In genomic region chr1:94863297-94863911, GRCh38 we compare ENCODE assay signal across 9 cellular contexts. TPM values are rescaled to one million over a fixed set of nuclear protein-coding genes. Genes with fewer than 3 reads are reported as not detected.
A peak's percentile ranks its signal among the peaks of the same experiment; 100 is the strongest.
DNase-seq lines count a peak whose midpoint lies in the region; ATAC-seq, FAIRE-seq and TF ChIP-seq lines count a peak whose summit lies in the region.
"Had no signal": no experiment of that assay in that cellular context is flagged by ENCODE, and none has a peak within 500 bp of the region (broad histone marks: within the 10 kb centered on the region; RNA-seq: fewer than 3 reads in every experiment).

No MANE protein-coding gene starts in this region.

- no peak for TF ChIP-seq CTCF in mammary epithelial cell (conservative IDR thresholded peaks at IDR 0.05 in 1 of 2, IDR thresholded peaks at IDR 0.05 in 1 of 2; ENCODE audit: extremely low read depth in 1 of 2, insufficient read depth in 1 of 2, low read depth in 1 of 2, low read length in 2 of 2)
- TF ChIP-seq CTCF in HepG2 (CRISPR knock-in tag; IDR thresholded peaks at IDR 0.05) = no peak

- dilution Hi-C loops in mammary epithelial cell (cut with HindIII; ENCODE audit: low sequenced_read_pairs) = loop anchor here (25.0 kb wide), 2 partner anchors 174 to 374 kb away; partner anchors contain the start of gene RWDD3

- ATAC-seq in HepG2 = no peak
- ATAC-seq in GM21576 (IDR thresholded peaks at IDR 0.05; ENCODE audit: unreplicated experiment) = no peak
- ATAC-seq in GM21390 (IDR thresholded peaks at IDR 0.05; ENCODE audit: unreplicated experiment) = no peak

- H2AFZ ChIP-seq in mammary epithelial cell (ENCODE audit: low read depth, low read length) (peak overlapping the region; percentile 64), HepG2 (ENCODE audit: low read length) (no peak overlapping the region)

- no peak for TF ChIP-seq RAD21 in HepG2 (CRISPR knock-in tag; IDR thresholded peaks at IDR 0.05)

- intact Hi-C loops in mammary epithelial cell (cut with micrococcal nuclease) = no loop called here
- intact Hi-C loops in HepG2 (cut with micrococcal nuclease; ENCODE audit: unreplicated experiment) = no loop called here

- H3K4me1 ChIP-seq in mammary epithelial cell (ENCODE audit: insufficient read depth, low read length) = peaks cover 37% of the 10 kb centered on the region
- peaks cover 37% of the 10 kb centered on the region for H3K4me1 ChIP-seq in HepG2 (ENCODE audit: insufficient read depth, low read length)

- FAIRE-seq in HepG2 (lab: Jason Lieb, UNC) = no peak

- POLR2A ChIA-PET in HepG2 (lab: Yijun Ruan, JAX) = interaction anchor here (0.9 kb wide), 1 partner anchor 9 kb away, joined by 3 read pairs; no protein-coding TSS in a partner anchor

- TSS peak; percentile 63 for BruUV-seq in mammary epithelial cell (replicated peaks; lab: Mats Ljungman, UMichigan)
- BruUV-seq in HepG2 (replicated peaks; lab: Mats Ljungman, UMichigan) = no TSS peak

- CTCF ChIA-PET in mammary epithelial cell (lab: Charles Lee; ENCODE audit: low non-redundant PET) (interaction anchor here (0.7 kb wide), 1 partner anchor 686 kb away, joined by 4 read pairs; no protein-coding TSS in a partner anchor), HepG2 (lab: Yijun Ruan, JAX; ENCODE audit: low intra/inter-chr PET ratio, low total read pairs) (no interaction called here)

- no peaks in the 10 kb centered on the region for H3K36me3 ChIP-seq in mammary epithelial cell (ENCODE audit: insufficient read depth, low read length)
- no peaks in the 10 kb centered on the region; a peak in 1 of 5 replicates for H3K36me3 ChIP-seq in HepG2 (replicated peaks in 1 of 2; ENCODE audit: control insufficient read depth in 1 of 2, insufficient read depth in 2 of 2, low read length in 2 of 2)

- peak overlapping the region; percentile 91 for H3K27ac ChIP-seq in mammary epithelial cell (ENCODE audit: insufficient read depth, low read depth, low read length)
- H3K27ac ChIP-seq in HepG2 (ENCODE audit: extremely low read length, insufficient read depth, low read length) = no peak overlapping the region
- peak overlapping the region; percentile 79 for H3K27ac ChIP-seq in temporal lobe (ENCODE audit: low read depth, low read length)

- H3K4me3 ChIP-seq in mammary epithelial cell (replicated peaks in 1 of 3; ENCODE audit: insufficient read depth in 1 of 3, low read depth in 2 of 3, low read length in 3 of 3) (no peak overlapping the region), HepG2 (replicated peaks in 1 of 3; ENCODE audit: insufficient read depth in 1 of 3, low read depth in 2 of 3, low read length in 3 of 3) (no peak overlapping the region)

- 0% methylated on average over 1 of the region's 2 CpGs for WGBS in mammary epithelial cell (ENCODE audit: low coverage, missing lambda C conversion rate)
- 46% methylated on average over 2 of the region's 2 CpGs for WGBS in HepG2 (ENCODE audit: low lambda C conversion rate)

- in situ Hi-C loops in mammary epithelial cell (cut with MboI; ENCODE audit: low sequenced_read_pairs in 2 of 2) = loop anchor here (25.0 kb wide), 1 partner anchor 374 kb away; the partner anchor contains the start of gene RWDD3 (in 2 of the 2)
- in situ Hi-C loops in HepG2 (cut with HindIII; ENCODE audit: extremely low pct_ligation_motif_present, low pct_unique_long_range_greater_than_20kb) = loop anchor here (25.0 kb wide), 1 partner anchor 374 kb away; the partner anchor contains the start of gene RWDD3

- H4K20me1 ChIP-seq in mammary epithelial cell (ENCODE audit: insufficient read depth, low read length) = no peaks in the 10 kb centered on the region
- H4K20me1 ChIP-seq in HepG2 (ENCODE audit: insufficient read depth, low read length) = no peaks in the 10 kb centered on the region

- H3K27me3 ChIP-seq in mammary epithelial cell (ENCODE audit: insufficient read depth, low read length) (no peaks in the 10 kb centered on the region), HepG2 (ENCODE audit: control insufficient read depth in 1 of 2, insufficient read depth in 2 of 2, low read length in 2 of 2) (no peaks in the 10 kb centered on the region)

- no peaks in the 10 kb centered on the region for H3K9me3 ChIP-seq in mammary epithelial cell (replicated peaks; ENCODE audit: insufficient read depth, low read length)
- H3K9me3 ChIP-seq in HepG2 (ENCODE audit: low read length) = no peaks in the 10 kb centered on the region

- H3K9ac ChIP-seq in mammary epithelial cell (ENCODE audit: insufficient read depth, low read length) (peak overlapping the region; percentile 45), HepG2 (ENCODE audit: insufficient read depth, low read depth, low read length) (no peak overlapping the region)

- DNase-seq in M059J (ENCODE audit: low read depth) (peak; percentile 70), mammary epithelial cell (peak; percentile 57), HepG2 (ENCODE audit: low spot score) (no peak), COLO829 (ENCODE audit: low spot score) (no peak), NCI-H1436 (lab: John Stamatoyannopoulos, UW) (no peak)
- DNase-seq: activated CD8-positive, alpha-beta memory T cell treated with anti-CD3 and anti-CD28 coated beads, Interleukin-2, amount 50 U/mL, for 4 hours had no signal

- no peak for TF ChIP-seq EP300 in HepG2 (IDR thresholded peaks at IDR 0.05; ENCODE audit: low read depth in 2 of 2, low read length in 2 of 2)
- TF ChIP-seq EP300 in HepG2 (CRISPR knock-in tag; IDR thresholded peaks at IDR 0.05; ENCODE audit: borderline replicate concordance) = no peak

- no peak for TF ChIP-seq POLR2A in HepG2 (IDR thresholded peaks at IDR 0.05; ENCODE audit: insufficient read depth in 1 of 2, low read depth in 2 of 2, low read length in 2 of 2)

- H3K4me2 ChIP-seq in mammary epithelial cell (ENCODE audit: insufficient read depth, low read depth, low read length) (peak overlapping the region; percentile 67), HepG2 (ENCODE audit: low read depth, low read length) (peak overlapping the region; percentile 4)

- H3K79me2 ChIP-seq in mammary epithelial cell (ENCODE audit: insufficient read depth, low read length) = no peaks in the 10 kb centered on the region
- H3K79me2 ChIP-seq in HepG2 (ENCODE audit: insufficient read depth, low read length) = no peaks in the 10 kb centered on the region

TF ChIP-seq in HepG2, 621 proteins besides CTCF, POLR2A, EP300 and RAD21:
- no peak for TF ChIP-seq ZNF629 (CRISPR knock-in tag; conservative IDR thresholded peaks at IDR 0.05)
- TF ChIP-seq TCF12 (IDR thresholded peaks at IDR 0.05) = no peak
- no peak for TF ChIP-seq TCF12 (CRISPR knock-in tag; IDR thresholded peaks at IDR 0.05)
- no peak for TF ChIP-seq NR2F1 (CRISPR knock-in tag; IDR thresholded peaks at IDR 0.05)
- peak; percentile 20 for TF ChIP-seq ASH2L (IDR thresholded peaks at IDR 0.05; ENCODE audit: insufficient read length, low read depth, low read length)
- no peak for TF ChIP-seq MAFF (IDR thresholded peaks at IDR 0.05; ENCODE audit: low read depth, low read length)
TF ChIP-seq in HepG2: peak in this region for 1.

RNA-seq across cellular contexts. Expression of gene SLC44A3, which starts 43.2 kb away (rescaled TPM):
- 1.4 and 2.8 TPM in 2 replicates for total RNA-seq in M059J (2014; rRNA removed; shearing (Covaris generic))
- total RNA-seq in mammary epithelial cell = 1 to 10 TPM; 5.8 to 6.4 TPM
- 3.6 TPM for polyA plus RNA-seq in mammary epithelial cell
- polyA minus RNA-seq in mammary epithelial cell = 6.0 TPM
- 3.8 and 6.8 TPM in 2 replicates for total RNA-seq in HepG2 (2016; rRNA removed; fragmentation: Illumina TruSeq; extraction: Trizol)
- total RNA-seq in HepG2 (2016; cell fraction: cytosol; rRNA removed; fragmentation: Illumina TruSeq; extraction: Trizol; ENCODE audit: low read depth) = 2.6 and 3.7 TPM in 2 replicates
- total RNA-seq in HepG2 (2016; cell fraction: insoluble cytoplasmic fraction; rRNA removed; fragmentation: Illumina TruSeq; extraction: Trizol) = 3.9 and 7.2 TPM in 2 replicates
- 4.5 and 5.9 TPM in 2 replicates for total RNA-seq in HepG2 (2016; cell fraction: membrane; rRNA removed; fragmentation: Illumina TruSeq; extraction: Trizol)
- 6.0 and 9.9 TPM in 2 replicates for total RNA-seq in HepG2 (2016; cell fraction: nucleus; rRNA removed; fragmentation: Illumina TruSeq; extraction: Trizol)
- 11.7 and 14.1 TPM in 2 replicates for polyA plus RNA-seq in HepG2 (2011; rRNA removed)
- polyA plus RNA-seq in HepG2 (2011; cell fraction: cytosol; rRNA removed) = 8.5 and 11.2 TPM in 2 replicates
- polyA plus RNA-seq in HepG2 (2011; cell fraction: nucleus; rRNA removed) = 8.0 and 8.6 TPM in 2 replicates
- polyA plus RNA-seq in HepG2 (2012) = 6.3 and 7.4 TPM in 2 replicates
- 2.7 and 3.5 TPM in 2 replicates for polyA plus RNA-seq in HepG2 (2016; cell fraction: cytosol; fragmentation: Illumina TruSeq; extraction: Trizol; ENCODE audit: low read depth)
- 5.4 and 5.5 TPM in 2 replicates for polyA plus RNA-seq in HepG2 (2016; cell fraction: insoluble cytoplasmic fraction; fragmentation: Illumina TruSeq; extraction: Trizol; ENCODE audit: low read depth)
- polyA plus RNA-seq in HepG2 (2016; cell fraction: membrane; fragmentation: Illumina TruSeq; extraction: Trizol; ENCODE audit: low read depth) = 5.3 and 5.4 TPM in 2 replicates
- polyA plus RNA-seq in HepG2 (2016; cell fraction: nucleus; fragmentation: Illumina TruSeq; extraction: Trizol; ENCODE audit: insufficient read depth, low read depth) = 12.5 and 12.7 TPM in 2 replicates
- 0.47 and 12.2 TPM in 2 replicates for polyA minus RNA-seq in HepG2 (2011; rRNA and poly(A)+ RNA removed; ENCODE audit: low replicate concordance)
- 4.6 and 6.4 TPM in 2 replicates for polyA minus RNA-seq in HepG2 (2011; cell fraction: cytosol; rRNA and poly(A)+ RNA removed)
- polyA minus RNA-seq in HepG2 (2011; cell fraction: nucleus; rRNA and poly(A)+ RNA removed) = 14.4 and 16.9 TPM in 2 replicates
- 1.7 TPM for total RNA-seq in temporal lobe

Comparison
In these comparisons a context has a peak if more than half of its experiments do, and no peak if none do; other contexts are left out.
1. DNase-seq: peak in M059J (single experiment) and mammary epithelial cell (single experiment); none in HepG2 (single experiment), COLO829 (single experiment) and NCI-H1436 (single experiment).